8 cellular contexts compared by ENCODE assay signal in the genomic region with DNA sequence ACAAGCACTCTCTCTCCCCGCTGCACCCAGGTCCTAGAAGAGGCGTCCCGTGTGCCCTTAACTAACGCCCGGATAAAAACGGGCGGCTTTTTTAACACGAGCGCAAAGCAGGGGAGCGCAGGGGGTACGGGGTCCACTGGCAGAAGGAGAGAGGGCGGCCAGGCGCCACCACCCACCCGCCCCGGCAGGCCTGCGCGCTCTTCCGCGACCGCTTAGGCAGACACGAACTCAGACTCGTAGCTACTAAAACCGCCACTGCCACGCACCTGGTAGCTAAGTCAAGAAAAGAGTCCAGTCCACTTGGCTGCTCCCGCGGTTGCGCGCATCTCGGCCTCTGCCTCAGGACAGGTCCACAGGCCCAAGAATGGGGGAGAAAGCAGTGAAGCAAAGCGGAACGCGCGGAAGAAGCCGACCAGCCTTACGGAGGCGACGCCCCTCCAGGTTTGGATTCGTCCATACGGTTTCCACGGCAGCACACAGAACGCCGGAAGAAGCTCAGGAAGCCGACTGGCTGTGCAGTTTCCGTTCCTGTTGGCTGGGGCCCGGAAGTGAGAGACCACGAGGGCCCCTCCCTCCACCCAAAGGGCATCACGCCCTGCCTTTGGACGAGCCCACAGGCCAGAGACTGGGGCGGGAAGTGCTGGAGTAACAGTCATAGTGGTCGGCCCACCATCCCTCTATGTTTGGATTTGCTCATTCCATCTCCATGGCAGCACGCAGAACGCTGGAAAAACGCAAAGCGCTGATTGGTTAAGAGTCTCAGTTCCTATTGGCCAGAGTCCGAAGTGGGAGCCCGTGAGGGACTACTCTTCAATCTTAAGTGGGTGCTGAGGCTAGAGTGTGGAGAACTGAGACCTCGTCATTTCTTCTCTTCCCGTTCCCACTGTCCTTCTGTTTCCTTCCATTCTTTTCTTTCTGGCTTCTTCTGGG. TPM values are rescaled to one million over a fixed set of nuclear protein-coding genes. Genes with fewer than 3 reads are reported as not detected.
DNase-seq lines count a peak whose midpoint lies in the region; ATAC-seq and TF ChIP-seq lines count a peak whose summit lies in the region.

TSS of gene ULK4 (minus strand) at position 354 of the 930 bp plus-strand sequence. CDS start 7,344 bp downstream, outside the sequence.

- 0 to 1% (median 0%) methylated on average over 12 to 58 of the region's 58 CpGs for WGBS in adrenal gland, 4 donors
- 0 to 1% (median 0%) methylated on average over 32 to 58 of the region's 58 CpGs for WGBS in heart left ventricle, 4 donors

- peak in 1 of 2 donors; percentile 72 for TF ChIP-seq POLR2A in adrenal gland (IDR thresholded peaks at IDR 0.05)
- peak in 1 of 2 donors; percentile 60 for TF ChIP-seq POLR2A in heart left ventricle (IDR thresholded peaks at IDR 0.05)

- H3K27ac Mint-ChIP-seq in type B pancreatic cell, result peak within 1 kb of the TSS; percentile 99

- peaks cover 5 to 8% of the 10 kb centered on the region in 2 donors for H3K4me1 ChIP-seq in adrenal gland (replicated peaks in 1 of 2)
- peaks cover 0 to 15% (median 9%) of the 10 kb centered on the region in 12 donors for H3K4me1 ChIP-seq in heart left ventricle

- H3K36me3 ChIP-seq in adrenal gland (replicated peaks in 1 of 2), result no peaks in the 10 kb centered on the region
- H3K36me3 ChIP-seq in heart left ventricle, result no peaks in the 10 kb centered on the region

- peak within 1 kb of the TSS; percentile 94 for H3K4me3 ChIP-seq in GM12875 (ENCODE audit: low read depth, low read length)
- H3K4me3 ChIP-seq in adrenal gland, result peak within 1 kb of the TSS; percentile 62 to 88 (median 74)
- H3K4me3 ChIP-seq in heart left ventricle, result peak within 1 kb of the TSS; percentile 75 to 98 (median 88)

- no peaks in the 10 kb centered on the region for H3K9me3 Mint-ChIP-seq in type B pancreatic cell

- intact Hi-C loops in adrenal gland (cut with DNase I), result no loop called here
- intact Hi-C loops in heart left ventricle (cut with DNase I), result loop anchor here in 8 of 10 donors (2.0 to 10.0 kb wide), 6 partner anchors 50 to 137 kb away; no protein-coding TSS in a partner anchor

- peak within 1 kb of the TSS; percentile 100 for H3K4me3 Mint-ChIP-seq in type B pancreatic cell

- TF ChIP-seq CTCF in GM12875 (IDR thresholded peaks at IDR 0.05; ENCODE audit: borderline replicate concordance, insufficient read depth, low read depth, low read length), result no peak
- peak in 1 of 6 experiments; percentile 3 for TF ChIP-seq CTCF in adrenal gland (IDR thresholded peaks at IDR 0.05)
- no peak for TF ChIP-seq CTCF in heart left ventricle (IDR thresholded peaks at IDR 0.05)
- TF ChIP-seq CTCF in type B pancreatic cell (conservative IDR thresholded peaks at IDR 0.05), result no peak

- no peaks in the 10 kb centered on the region for H3K9me3 ChIP-seq in adrenal gland (replicated peaks in 1 of 3)
- H3K9me3 ChIP-seq in heart left ventricle, result no peaks in the 10 kb centered on the region

- DNase-seq in NCI-H1436 (lab: John Stamatoyannopoulos, UW) (peak; percentile 82), T follicular helper cell (ENCODE audit: low read depth) (peak; percentile 91), adrenal gland (peak; percentile 97 to 99 (median 98)), heart left ventricle (peak; percentile 97 to 99 (median 98)), pons (ENCODE audit: low spot score) (peak; percentile 99), type B pancreatic cell (ENCODE audit: extremely low spot score, unreplicated experiment) (peak; percentile 95)

- H3K27ac ChIP-seq in adrenal gland, result peak within 1 kb of the TSS; percentile 39 to 89 (median 72)
- H3K27ac ChIP-seq in heart left ventricle, result peak within 1 kb of the TSS in 11 of 12 donors; percentile 52 to 86 (median 75)

- H3K27me3 Mint-ChIP-seq in type B pancreatic cell, result peaks cover 4% of the 10 kb centered on the region

- no peaks in the 10 kb centered on the region for H3K27me3 ChIP-seq in adrenal gland
- H3K27me3 ChIP-seq in heart left ventricle, result no peaks in the 10 kb centered on the region

- no peaks in the 10 kb centered on the region for H3K36me3 Mint-ChIP-seq in type B pancreatic cell

- ATAC-seq in HG02798 (IDR thresholded peaks at IDR 0.05; ENCODE audit: poor library complexity, unreplicated experiment), result peak; percentile 96
- peak; percentile 98 for ATAC-seq in heart left ventricle

- peaks cover 9% of the 10 kb centered on the region for H3K4me1 Mint-ChIP-seq in type B pancreatic cell (ENCODE audit: unreplicated experiment)

RNA-seq across cellular contexts. Expression of gene ULK4, which starts in this region (rescaled TPM):
- total RNA-seq in adrenal gland (10 to 100 TPM in 3 of 8 donors, 1 to 10 TPM in 5; 2.9 to 24.5 (median 8.3) TPM), heart left ventricle (1 to 10 TPM; 1.8 to 6.1 (median 3.7) TPM), type B pancreatic cell (ENCODE audit: low replicate concordance) (8.5 and 10.7 TPM in 2 replicates)
- polyA plus RNA-seq in adrenal gland (1 to 10 TPM; 1.6 to 4.0 (median 2.7) TPM), heart left ventricle (1 to 10 TPM in 1 of 2 donors, under 1 TPM in 1; 0.91 to 1.6 TPM)

Comparison
In these comparisons a context has a peak if more than half of its experiments do, and no peak if none do; other contexts are left out.
1. Peak in every context shown above with its lines: DNase-seq, ATAC-seq, H3K4me3 ChIP-seq and H3K27ac ChIP-seq.
2. intact Hi-C loops: an anchor here in heart left ventricle (2.0 to 10.0 kb wide); none called in adrenal gland.